Comparison of ENCODE assay signal across 17 cellular contexts in genomic region chr17:4741544-4741943, GRCh38. TPM values are rescaled to one million over a fixed set of nuclear protein-coding genes. Genes with fewer than 3 reads are reported as not detected.
"Had no signal": no experiment of that assay in that cellular context is flagged by ENCODE, and none has a peak within 500 bp of the region (broad histone marks: within the 10 kb centered on the region; RNA-seq: fewer than 3 reads in every experiment).

No MANE protein-coding gene starts in this region.

- ATAC-seq: activated CD8-positive, alpha-beta T cell treated with anti-CD3 and anti-CD28 coated beads for 36 hours; activated naive CD4-positive, alpha-beta T cell treated with anti-CD3 and anti-CD28 coated beads, Interleukin-2, amount 50 U/mL, for 72 hours; pancreas had no signal

- DNase-seq: activated CD4-positive, CD25-positive, alpha-beta regulatory T cell treated with anti-CD3 and anti-CD28 coated beads, Interleukin-2, amount 50 U/mL, for 72 hours; activated CD8-positive, alpha-beta memory T cell treated with anti-CD3 and anti-CD28 coated beads, Interleukin-2, amount 50 U/mL, for 4 hours; activated CD8-positive, alpha-beta T cell treated with anti-CD3 and anti-CD28 coated beads for 36 hours; dermis blood vessel endothelial cell; endodermal cell; hippocampal formation; pancreas; SK-N-SH; stomach had no signal

- H3K9me3 ChIP-seq: pancreas, SK-N-SH, stomach, thoracic aorta had no signal

- H3K4me3 Mint-ChIP-seq: activated CD8-positive, alpha-beta T cell treated with anti-CD3 and anti-CD28 coated beads for 36 hours; endodermal cell had no signal

- H3K9me3 Mint-ChIP-seq: activated CD8-positive, alpha-beta T cell treated with anti-CD3 and anti-CD28 coated beads for 36 hours; activated naive CD4-positive, alpha-beta T cell treated with anti-CD3 and anti-CD28 coated beads, Interleukin-2, amount 50 U/mL, for 72 hours; activated T-helper 2 cell treated with anti-CD3 and anti-CD28 coated beads, Interferon-gamma antibody, Interleukin-2, Interleukin-4, amounts not matched to agents 10 μg/mL and 5 μg/mL and 100 μg/mL, durations not matched to agents 14 hours and 24 hours and 36 hours; endodermal cell had no signal

- H3K27ac ChIP-seq: pancreas, stomach, thoracic aorta had no signal

- H3K36me3 ChIP-seq: pancreas, stomach, thoracic aorta had no signal

- H3K36me3 Mint-ChIP-seq: activated naive CD4-positive, alpha-beta T cell treated with anti-CD3 and anti-CD28 coated beads, Interleukin-2, amount 50 U/mL, for 72 hours had no signal

- H3K4me2 ChIP-seq: SK-N-SH had no signal

- H3K27ac Mint-ChIP-seq: activated CD8-positive, alpha-beta T cell treated with anti-CD3 and anti-CD28 coated beads for 36 hours; activated naive CD4-positive, alpha-beta T cell treated with anti-CD3 and anti-CD28 coated beads, Interleukin-2, amount 50 U/mL, for 72 hours; activated T-helper 2 cell treated with anti-CD3 and anti-CD28 coated beads, Interferon-gamma antibody, Interleukin-2, Interleukin-4, amounts not matched to agents 10 μg/mL and 5 μg/mL and 100 μg/mL, durations not matched to agents 14 hours and 24 hours and 36 hours; endodermal cell had no signal

- H3K4me3 ChIP-seq: lung, pancreas, stomach, thoracic aorta had no signal

RNA-seq across cellular contexts. Expression of gene ZMYND15, which starts 1.9 kb away (rescaled TPM):
- total RNA-seq: activated CD8-positive, alpha-beta T cell treated with anti-CD3 and anti-CD28 coated beads for 36 hours; activated T-helper 2 cell treated with anti-CD3 and anti-CD28 coated beads, Interferon-gamma antibody, Interleukin-2, Interleukin-4, amounts not matched to agents 10 μg/mL and 5 μg/mL and 100 μg/mL, durations not matched to agents 14 hours and 24 hours and 36 hours; dermis blood vessel endothelial cell; endodermal cell had no signal

RNA-seq across cellular contexts. Expression of gene TM4SF5, which starts 30.1 kb away (rescaled TPM):
- total RNA-seq: activated CD8-positive, alpha-beta T cell treated with anti-CD3 and anti-CD28 coated beads for 36 hours; activated naive CD4-positive, alpha-beta T cell treated with anti-CD3 and anti-CD28 coated beads, Interleukin-2, amount 50 U/mL, for 72 hours; activated T-helper 2 cell treated with anti-CD3 and anti-CD28 coated beads, Interferon-gamma antibody, Interleukin-2, Interleukin-4, amounts not matched to agents 10 μg/mL and 5 μg/mL and 100 μg/mL, durations not matched to agents 14 hours and 24 hours and 36 hours; cerebellum; dermis blood vessel endothelial cell; endodermal cell; lung; mononuclear cell; renal cortical epithelial cell; skeletal muscle tissue; thoracic aorta had no signal
